10 cellular contexts compared by ENCODE assay signal in the genomic region with DNA sequence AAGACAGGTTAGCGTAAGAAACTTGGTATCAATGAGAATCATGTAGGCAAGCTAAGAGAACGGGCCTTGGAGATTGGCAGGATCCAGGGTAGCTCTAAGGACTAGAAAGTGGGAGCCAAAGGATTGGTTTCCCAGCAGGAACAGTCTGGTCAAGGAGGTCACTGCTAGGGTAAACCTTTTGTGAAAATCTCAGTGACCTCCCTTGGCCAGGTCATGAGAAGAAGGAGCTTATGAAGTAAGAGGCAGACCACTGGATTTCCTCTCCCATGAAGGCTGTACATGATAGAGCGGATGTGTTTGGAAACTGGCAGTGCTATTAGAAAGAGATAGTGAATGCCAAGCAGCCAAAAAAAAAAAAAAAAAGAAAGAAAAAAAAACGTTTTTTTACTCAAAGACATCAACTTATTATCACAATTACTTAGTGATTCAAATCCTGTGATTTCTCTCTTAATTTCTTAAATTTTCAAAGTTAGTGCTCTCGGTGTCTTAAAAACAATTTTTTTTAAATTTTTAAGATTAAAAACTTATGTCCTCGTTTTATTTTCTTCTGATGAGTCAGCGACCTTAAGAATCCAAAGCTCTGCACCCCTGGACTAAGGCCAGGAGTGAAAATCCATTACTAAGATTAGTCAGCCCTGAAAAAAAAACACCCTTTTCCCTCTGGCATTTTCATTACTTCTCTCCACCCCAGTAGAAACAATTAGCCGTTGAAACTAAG.
DNase-seq lines count a peak whose midpoint lies in the region; ATAC-seq and TF ChIP-seq lines count a peak whose summit lies in the region.
"Had no signal": no experiment of that assay in that cellular context is flagged by ENCODE, and none has a peak within 500 bp of the region (broad histone marks: within the 10 kb centered on the region; RNA-seq: fewer than 3 reads in every experiment).

No MANE protein-coding gene starts in this region.

- no peak for DNase-seq in GM23338 (ENCODE audit: low spot score)
- DNase-seq in amniotic epithelial cell (ENCODE audit: low read depth) = peak; percentile 99
- peak; percentile 61 for DNase-seq in left cardiac atrium
- no peak for DNase-seq in smooth muscle cell (lab: John Stamatoyannopoulos, UW; ENCODE audit: unreplicated experiment)
- no peak for DNase-seq in activated naive CD8-positive, alpha-beta T cell treated with anti-CD3 and anti-CD28 coated beads, Interleukin-2, amount 50 U/mL, for 24 hours
- DNase-seq in cerebellar nuclear complex (lab: John Stamatoyannopoulos, UW) = no peak
- DNase-seq in MM.1S = no peak
- DNase-seq in GM10266 (ENCODE audit: extremely low spot score) = no peak
- DNase-seq: T-helper 1 cell had no signal

- H3K9me3 ChIP-seq in smooth muscle cell (replicated peaks; ENCODE audit: low read depth) (no peaks in the 10 kb centered on the region), MM.1S (replicated peaks; ENCODE audit: insufficient read depth, low read length) (no peaks in the 10 kb centered on the region)

- no peak overlapping the region for H3K27ac Mint-ChIP-seq in GM23338
- H3K27ac Mint-ChIP-seq in activated naive CD8-positive, alpha-beta T cell treated with anti-CD3 and anti-CD28 coated beads, Interleukin-2, amount 50 U/mL, for 24 hours = no peak overlapping the region

- H2AFZ ChIP-seq in GM23338 = peak overlapping the region; percentile 28
- peak overlapping the region; percentile 44 for H2AFZ ChIP-seq in smooth muscle cell (ENCODE audit: low read depth)
- H2AFZ ChIP-seq in MM.1S (ENCODE audit: low read length) = no peak overlapping the region

- H3K9ac ChIP-seq in smooth muscle cell (ENCODE audit: low read depth) = peak overlapping the region; percentile 48
- H3K9ac ChIP-seq in MM.1S (ENCODE audit: low read length) = no peak overlapping the region

- H3K36me3 Mint-ChIP-seq in GM23338 (ENCODE audit: low read depth) = no peaks in the 10 kb centered on the region
- no peaks in the 10 kb centered on the region for H3K36me3 Mint-ChIP-seq in activated naive CD8-positive, alpha-beta T cell treated with anti-CD3 and anti-CD28 coated beads, Interleukin-2, amount 50 U/mL, for 24 hours (ENCODE audit: low read depth)

- H3K27me3 Mint-ChIP-seq in GM23338 (ENCODE audit: insufficient read depth, low read depth, poor library complexity) = no peaks in the 10 kb centered on the region
- H3K27me3 Mint-ChIP-seq in activated naive CD8-positive, alpha-beta T cell treated with anti-CD3 and anti-CD28 coated beads, Interleukin-2, amount 50 U/mL, for 24 hours = peaks cover 6% of the 10 kb centered on the region

- H3K9me3 Mint-ChIP-seq in GM23338 = no peaks in the 10 kb centered on the region
- H3K9me3 Mint-ChIP-seq in activated naive CD8-positive, alpha-beta T cell treated with anti-CD3 and anti-CD28 coated beads, Interleukin-2, amount 50 U/mL, for 24 hours = no peaks in the 10 kb centered on the region

- H3K36me3 ChIP-seq in GM23338 (ENCODE audit: insufficient read depth) (no peaks in the 10 kb centered on the region), smooth muscle cell (ENCODE audit: low read depth) (no peaks in the 10 kb centered on the region), MM.1S (replicated peaks; ENCODE audit: insufficient read depth, low read length) (no peaks in the 10 kb centered on the region)

- no peaks in the 10 kb centered on the region for H3K9me2 ChIP-seq in GM23338 (ENCODE audit: insufficient read depth)
- H3K9me2 ChIP-seq in MM.1S (replicated peaks; ENCODE audit: insufficient read depth, low read length) = no peaks in the 10 kb centered on the region

- WGBS in smooth muscle cell (ENCODE audit: low lambda C conversion rate) = 31% methylated on average over 8 of the region's 8 CpGs

- no peaks in the 10 kb centered on the region for H3K79me2 ChIP-seq in GM23338 (replicated peaks; ENCODE audit: insufficient read depth)
- no peaks in the 10 kb centered on the region for H3K79me2 ChIP-seq in smooth muscle cell (ENCODE audit: low read depth)
- no peaks in the 10 kb centered on the region for H3K79me2 ChIP-seq in MM.1S (ENCODE audit: low read length)

- H3K27ac ChIP-seq in GM23338 (ENCODE audit: low read depth) (no peak overlapping the region), smooth muscle cell (ENCODE audit: low read depth) (peak overlapping the region; percentile 91), MM.1S (ENCODE audit: low read length) (no peak overlapping the region)

- H3K27me3 ChIP-seq in GM23338 (ENCODE audit: insufficient read depth) (no peaks in the 10 kb centered on the region), smooth muscle cell (ENCODE audit: low read depth) (no peaks in the 10 kb centered on the region), MM.1S (replicated peaks; ENCODE audit: insufficient read depth, low read length) (no peaks in the 10 kb centered on the region)

- H3K4me3 ChIP-seq in GM23338 (no peak overlapping the region), smooth muscle cell (peak overlapping the region; percentile 30), MM.1S (ENCODE audit: low read length) (no peak overlapping the region)
- H3K4me3 ChIP-seq: GM12878 had no signal

- H3K4me3 Mint-ChIP-seq in GM23338 = no peak overlapping the region
- H3K4me3 Mint-ChIP-seq in activated naive CD8-positive, alpha-beta T cell treated with anti-CD3 and anti-CD28 coated beads, Interleukin-2, amount 50 U/mL, for 24 hours = no peak overlapping the region

- H4K20me1 ChIP-seq in GM23338 (replicated peaks; ENCODE audit: insufficient read depth) (no peaks in the 10 kb centered on the region), smooth muscle cell (ENCODE audit: low read depth) (no peaks in the 10 kb centered on the region), MM.1S (ENCODE audit: insufficient read depth, low read length) (no peaks in the 10 kb centered on the region)

- H3F3A ChIP-seq in GM23338 (replicated peaks; ENCODE audit: low read depth) = no peaks in the 10 kb centered on the region
- H3F3A ChIP-seq in smooth muscle cell (ENCODE audit: low read depth) = peaks cover 13% of the 10 kb centered on the region
- H3F3A ChIP-seq in MM.1S (ENCODE audit: insufficient read depth, low read length) = no peaks in the 10 kb centered on the region

- no peaks in the 10 kb centered on the region; the same call in 1 of the 3 replicates for H3K4me1 Mint-ChIP-seq in GM23338
- no peaks in the 10 kb centered on the region for H3K4me1 Mint-ChIP-seq in activated naive CD8-positive, alpha-beta T cell treated with anti-CD3 and anti-CD28 coated beads, Interleukin-2, amount 50 U/mL, for 24 hours

- ATAC-seq in GM23338 = no peak
- peak; percentile 85 to 95 for ATAC-seq in left cardiac atrium
- ATAC-seq in activated naive CD8-positive, alpha-beta T cell treated with anti-CD3 and anti-CD28 coated beads, Interleukin-2, amount 50 U/mL, for 24 hours = no peak
- ATAC-seq: GM12878 had no signal

- TF ChIP-seq CTCF in GM23338 (conservative IDR thresholded peaks at IDR 0.05; ENCODE audit: low read depth in 2 of 2) (no peak), smooth muscle cell (IDR thresholded peaks at IDR 0.05; ENCODE audit: borderline replicate concordance, insufficient read depth, poor library complexity, severe bottlenecking) (no peak), MM.1S (IDR thresholded peaks at IDR 0.05; ENCODE audit: low read length) (no peak), GM10266 (IDR thresholded peaks at IDR 0.05; ENCODE audit: control insufficient read depth, insufficient read depth, low read depth, missing control alignments) (no peak)

- no peak overlapping the region for H3K4me2 ChIP-seq in GM23338
- H3K4me2 ChIP-seq in smooth muscle cell = peak overlapping the region; percentile 83
- H3K4me2 ChIP-seq in MM.1S (ENCODE audit: low read depth, low read length) = no peak overlapping the region

- no peaks in the 10 kb centered on the region for H3K4me1 ChIP-seq in GM23338 (ENCODE audit: insufficient read depth)
- H3K4me1 ChIP-seq in smooth muscle cell (ENCODE audit: low read depth) = peaks cover 8% of the 10 kb centered on the region
- H3K4me1 ChIP-seq in MM.1S (ENCODE audit: low read length) = no peaks in the 10 kb centered on the region

- intact Hi-C loops in left cardiac atrium (cut with DNase I) = no loop called here

TF ChIP-seq in GM23338, 12 proteins besides CTCF, POLR2A, EP300 and RAD21 (continues in another document):
- TF ChIP-seq EZH2 (IDR thresholded peaks at IDR 0.05; ENCODE audit: low read depth, unreplicated experiment) (no peak), JUNB (IDR thresholded peaks at IDR 0.05; ENCODE audit: unreplicated experiment) (no peak), ZNF331 (CRISPR knock-in tag; IDR thresholded peaks at IDR 0.05; ENCODE audit: low read depth) (no peak)

Comparison
In these comparisons a context has a peak if more than half of its experiments do, and no peak if none do; other contexts are left out.
1. ATAC-seq: peak in left cardiac atrium (2 of 2); none in GM23338 (single experiment) and activated naive CD8-positive, alpha-beta T cell treated with anti-CD3 and anti-CD28 coated beads, Interleukin-2, amount 50 U/mL, for 24 hours (single experiment).
2. DNase-seq: peak in amniotic epithelial cell (single experiment) and left cardiac atrium (single experiment); none in GM23338 (single experiment), smooth muscle cell (single experiment), activated naive CD8-positive, alpha-beta T cell treated with anti-CD3 and anti-CD28 coated beads, Interleukin-2, amount 50 U/mL, for 24 hours (single experiment), cerebellar nuclear complex (0 of 2), MM.1S (single experiment) and GM10266 (single experiment).